In genomic region chr10:92697663-92698511, GRCh38 we compare ENCODE assay signal across 16 cellular contexts. TPM values are rescaled to one million over a fixed set of nuclear protein-coding genes. Genes with fewer than 3 reads are reported as not detected.
DNase-seq lines count a peak whose midpoint lies in the region; ATAC-seq and TF ChIP-seq lines count a peak whose summit lies in the region.
"Had no signal": no experiment of that assay in that cellular context is flagged by ENCODE, and none has a peak within 500 bp of the region (broad histone marks: within the 10 kb centered on the region; RNA-seq: fewer than 3 reads in every experiment).

No MANE protein-coding gene starts in this region.

- no peak for ATAC-seq in naive thymus-derived CD4-positive, alpha-beta T cell
- ATAC-seq in HG02981 (IDR thresholded peaks at IDR 0.05; ENCODE audit: unreplicated experiment): no peak
- ATAC-seq: left lung had no signal

- POLR2A ChIA-PET in CD8-positive, alpha-beta memory T cell (lab: Charles Lee): no interaction called here
- POLR2A ChIA-PET in naive thymus-derived CD4-positive, alpha-beta T cell (lab: Charles Lee): no interaction called here

- H3K27me3 ChIP-seq in CD8-positive, alpha-beta memory T cell (ENCODE audit: insufficient read depth, low read length, poor library complexity, severe bottlenecking): peaks cover 13% of the 10 kb centered on the region
- H3K27me3 ChIP-seq in naive thymus-derived CD4-positive, alpha-beta T cell (ENCODE audit: control insufficient read depth in 2 of 2, insufficient read depth in 2 of 2, low read length in 2 of 2): peaks cover 6 to 10% of the 10 kb centered on the region in 2 donors
- no peaks in the 10 kb centered on the region for H3K27me3 ChIP-seq in BE2C
- H3K27me3 ChIP-seq: ascending aorta had no signal

- H3K4me1 ChIP-seq in CD8-positive, alpha-beta memory T cell (ENCODE audit: insufficient read depth, low read length): peaks cover 21% of the 10 kb centered on the region
- peaks cover 11 to 18% of the 10 kb centered on the region in 2 donors for H3K4me1 ChIP-seq in naive thymus-derived CD4-positive, alpha-beta T cell (ENCODE audit: control insufficient read depth in 2 of 2, insufficient read depth in 2 of 2, low read length in 2 of 2)
- no peaks in the 10 kb centered on the region for H3K4me1 ChIP-seq in BE2C

- peak in 1 of 5 donors; percentile 15 for DNase-seq in CD8-positive, alpha-beta memory T cell
- peak; percentile 81 for DNase-seq in Jurkat, Clone E6-1 (ENCODE audit: low read depth, low spot score)
- DNase-seq in activated naive CD8-positive, alpha-beta T cell treated with anti-CD3 and anti-CD28 coated beads for 36 hours: no peak
- DNase-seq in naive thymus-derived CD4-positive, alpha-beta T cell: no peak
- no peak for DNase-seq in BE2C
- DNase-seq in activated CD8-positive, alpha-beta memory T cell treated with anti-CD3 and anti-CD28 coated beads for 24 hours: no peak
- DNase-seq in GM19238 (ENCODE audit: insufficient read length, low spot score): no peak
- DNase-seq: glutamatergic neuron; left lung; stimulated activated CD4-positive, alpha-beta T cell treated with anti-CD3 and anti-CD28 coated beads, Interleukin-2, amount 100 ng/mL, for 48 hours; stomach; T-helper 9 cell had no signal

- H3K27me3 Mint-ChIP-seq in CD8-positive, alpha-beta memory T cell: peaks cover 38 to 81% of the 10 kb centered on the region in 2 donors
- peaks cover 88% of the 10 kb centered on the region for H3K27me3 Mint-ChIP-seq in activated naive CD8-positive, alpha-beta T cell treated with anti-CD3 and anti-CD28 coated beads for 36 hours
- peaks cover 58 to 88% (median 80%) of the 10 kb centered on the region in 5 donors for H3K27me3 Mint-ChIP-seq in naive thymus-derived CD4-positive, alpha-beta T cell

- no peak overlapping the region for H3K27ac Mint-ChIP-seq in CD8-positive, alpha-beta memory T cell
- H3K27ac Mint-ChIP-seq in activated naive CD8-positive, alpha-beta T cell treated with anti-CD3 and anti-CD28 coated beads for 36 hours: no peak overlapping the region
- H3K27ac Mint-ChIP-seq in naive thymus-derived CD4-positive, alpha-beta T cell: no peak overlapping the region

- CTCF ChIA-PET in CD8-positive, alpha-beta memory T cell (lab: Charles Lee): interaction anchor here (1.4 kb wide), 1 partner anchor 107 kb away, joined by 3 read pairs; no protein-coding TSS in a partner anchor
- CTCF ChIA-PET in naive thymus-derived CD4-positive, alpha-beta T cell (lab: Charles Lee): no interaction called here

- no peak overlapping the region for H3K27ac ChIP-seq in CD8-positive, alpha-beta memory T cell (ENCODE audit: low read depth, low read length)
- H3K27ac ChIP-seq in naive thymus-derived CD4-positive, alpha-beta T cell (ENCODE audit: low read depth, low read length): no peak overlapping the region
- H3K27ac ChIP-seq: left lung had no signal

- H3K9me3 Mint-ChIP-seq in CD8-positive, alpha-beta memory T cell: no peaks in the 10 kb centered on the region
- H3K9me3 Mint-ChIP-seq in activated naive CD8-positive, alpha-beta T cell treated with anti-CD3 and anti-CD28 coated beads for 36 hours: no peaks in the 10 kb centered on the region
- H3K9me3 Mint-ChIP-seq in naive thymus-derived CD4-positive, alpha-beta T cell: peaks cover 0 to 2% (median 0%) of the 10 kb centered on the region in 11 donors
- H3K9me3 Mint-ChIP-seq: CD14-positive monocyte had no signal

- no peaks in the 10 kb centered on the region for H3K36me3 ChIP-seq in CD8-positive, alpha-beta memory T cell (ENCODE audit: insufficient read depth, low read length)
- no peaks in the 10 kb centered on the region for H3K36me3 ChIP-seq in naive thymus-derived CD4-positive, alpha-beta T cell (ENCODE audit: control insufficient read depth in 2 of 3, insufficient read depth in 3 of 3, low read length in 3 of 3)
- no peaks in the 10 kb centered on the region for H3K36me3 ChIP-seq in BE2C
- H3K36me3 ChIP-seq: ascending aorta, stomach had no signal

- intact Hi-C loops in naive thymus-derived CD4-positive, alpha-beta T cell (cut with micrococcal nuclease): no loop called here

- peaks cover 23 to 34% (median 30%) of the 10 kb centered on the region in 3 donors for H3K4me1 Mint-ChIP-seq in CD8-positive, alpha-beta memory T cell
- peaks cover 27% of the 10 kb centered on the region for H3K4me1 Mint-ChIP-seq in activated naive CD8-positive, alpha-beta T cell treated with anti-CD3 and anti-CD28 coated beads for 36 hours
- peaks cover 15 to 36% (median 25%) of the 10 kb centered on the region in 7 donors for H3K4me1 Mint-ChIP-seq in naive thymus-derived CD4-positive, alpha-beta T cell

- no peaks in the 10 kb centered on the region for H3K36me3 Mint-ChIP-seq in CD8-positive, alpha-beta memory T cell
- no peaks in the 10 kb centered on the region for H3K36me3 Mint-ChIP-seq in activated naive CD8-positive, alpha-beta T cell treated with anti-CD3 and anti-CD28 coated beads for 36 hours
- H3K36me3 Mint-ChIP-seq in naive thymus-derived CD4-positive, alpha-beta T cell: no peaks in the 10 kb centered on the region

- no peak for TF ChIP-seq CTCF in BE2C (IDR thresholded peaks at IDR 0.05; ENCODE audit: low read depth, low read length)

- no peak overlapping the region for H3K4me3 ChIP-seq in CD8-positive, alpha-beta memory T cell (ENCODE audit: low read length)
- H3K4me3 ChIP-seq in Jurkat, Clone E6-1 (ENCODE audit: low read length): no peak overlapping the region
- H3K4me3 ChIP-seq in naive thymus-derived CD4-positive, alpha-beta T cell (ENCODE audit: low read length): no peak overlapping the region
- no peak overlapping the region for H3K4me3 ChIP-seq in BE2C (ENCODE audit: low read depth, low read length)
- H3K4me3 ChIP-seq: ascending aorta, HAP-1, left lung, stomach had no signal

- no peaks in the 10 kb centered on the region for H3K9me3 ChIP-seq in CD8-positive, alpha-beta memory T cell (ENCODE audit: low read length)
- no peaks in the 10 kb centered on the region for H3K9me3 ChIP-seq in naive thymus-derived CD4-positive, alpha-beta T cell (ENCODE audit: control insufficient read depth in 2 of 3, low read length in 3 of 3)
- H3K9me3 ChIP-seq in BE2C: no peaks in the 10 kb centered on the region
- H3K9me3 ChIP-seq: ascending aorta, HAP-1, left lung, stomach had no signal

- H3K4me3 Mint-ChIP-seq in CD8-positive, alpha-beta memory T cell: peak overlapping the region in 6 of 7 donors; percentile 0 to 11 (median 2)
- peak overlapping the region; percentile 38 for H3K4me3 Mint-ChIP-seq in activated naive CD8-positive, alpha-beta T cell treated with anti-CD3 and anti-CD28 coated beads for 36 hours
- peak overlapping the region; percentile 2 to 75 (median 36) for H3K4me3 Mint-ChIP-seq in naive thymus-derived CD4-positive, alpha-beta T cell

RNA-seq across cellular contexts. Expression of gene HHEX, which starts 8.1 kb away (rescaled TPM):
- not detected for total RNA-seq in CD8-positive, alpha-beta memory T cell
- 0.90 TPM for polyA plus RNA-seq in CD8-positive, alpha-beta memory T cell
- 10.5 TPM for polyA plus RNA-seq in Jurkat, Clone E6-1 (2012; ENCODE audit: insufficient read depth, insufficient read length)
- under 1 TPM; 0.38 to 0.56 TPM for total RNA-seq in activated naive CD8-positive, alpha-beta T cell treated with anti-CD3 and anti-CD28 coated beads for 36 hours
- total RNA-seq in naive thymus-derived CD4-positive, alpha-beta T cell: 10 to 100 TPM in 1 of 5 experiments, 1 to 10 TPM in 1, under 1 TPM in 1, not detected in 2; 0.27 to 21.4 (median 5.5) TPM
- under 1 TPM; 0.18 to 0.24 TPM for polyA plus RNA-seq in naive thymus-derived CD4-positive, alpha-beta T cell
- 8.9 TPM for polyA plus RNA-seq in BE2C (2012; ENCODE audit: insufficient read depth, insufficient read length, low read depth)
